ENCODE assay signal across 8 cellular contexts in genomic region chr1:208242829-208243521, GRCh38. TPM values are rescaled to one million over a fixed set of nuclear protein-coding genes. Genes with fewer than 3 reads are reported as not detected.
DNase-seq lines count a peak whose midpoint lies in the region; ATAC-seq and TF ChIP-seq lines count a peak whose summit lies in the region.

No MANE protein-coding gene starts in this region.

- H3K27me3 Mint-ChIP-seq in CD4-positive, alpha-beta memory T cell = peaks cover 13 to 17% of the 10 kb centered on the region in 2 donors

- peak overlapping the region; percentile 72 to 85 (median 83) for H3K4me3 Mint-ChIP-seq in CD4-positive, alpha-beta memory T cell

- TF ChIP-seq CTCF in GM20000 (IDR thresholded peaks at IDR 0.05; ENCODE audit: extremely low read depth, missing control alignments) = no peak

- H3K27ac ChIP-seq in CD4-positive, alpha-beta memory T cell (ENCODE audit: low read depth, low read length) = no peak overlapping the region
- H3K27ac ChIP-seq in angular gyrus (ENCODE audit: low read depth, low read length) = peak overlapping the region; percentile 79
- H3K27ac ChIP-seq in skin epidermis = peak overlapping the region in 19 of 21 experiments; percentile 28 to 94 (median 81)

- H3K4me3 ChIP-seq in CD4-positive, alpha-beta memory T cell (ENCODE audit: low read length in 2 of 2) = peak overlapping the region in 1 of 2 donors; percentile 58
- H3K4me3 ChIP-seq in iPS-15b (ENCODE audit: low read depth, low read length) (peak overlapping the region; percentile 78), skin epidermis (peak overlapping the region; percentile 42 to 86 (median 67))

- no peaks in the 10 kb centered on the region for H3K9me3 Mint-ChIP-seq in CD4-positive, alpha-beta memory T cell

- POLR2A ChIA-PET in CD4-positive, alpha-beta memory T cell (lab: Charles Lee; ENCODE audit: partially characterized antibody) = interaction anchor here (2.7 to 3.5 kb wide), 2 partner anchors 20 to 221 kb away, joined by 9 to 35 read pairs; no protein-coding TSS in a partner anchor

- no peaks in the 10 kb centered on the region for H3K9me3 ChIP-seq in CD4-positive, alpha-beta memory T cell (ENCODE audit: control insufficient read depth in 1 of 2, low read length in 2 of 2)
- no peaks in the 10 kb centered on the region for H3K9me3 ChIP-seq in iPS-15b (ENCODE audit: control insufficient read depth, insufficient read depth, low read length)

- H3K4me1 ChIP-seq in CD4-positive, alpha-beta memory T cell (ENCODE audit: insufficient read depth, low read length) = peaks cover 15% of the 10 kb centered on the region
- H3K4me1 ChIP-seq in iPS-15b (ENCODE audit: control insufficient read depth, insufficient read depth, low read length) = peaks cover 9% of the 10 kb centered on the region

- H3K27ac Mint-ChIP-seq in CD4-positive, alpha-beta memory T cell = peak overlapping the region in 3 of 7 donors; percentile 18 to 80 (median 29)

- H3K36me3 Mint-ChIP-seq in CD4-positive, alpha-beta memory T cell = no peaks in the 10 kb centered on the region

- peaks cover 13% of the 10 kb centered on the region for H3K27me3 ChIP-seq in CD4-positive, alpha-beta memory T cell (ENCODE audit: insufficient read depth, low read length)
- H3K27me3 ChIP-seq in iPS-15b (ENCODE audit: control insufficient read depth, insufficient read depth, low read length) = peaks cover 76% of the 10 kb centered on the region

- CTCF ChIA-PET in CD4-positive, alpha-beta memory T cell (lab: Charles Lee; ENCODE audit: partially characterized antibody) = interaction anchor here (1.6 to 11.2 kb wide), 3 partner anchors 10 to 218 kb away, joined by 3 to 234 read pairs (median 10); no protein-coding TSS in a partner anchor

- DNase-seq in CD4-positive, alpha-beta memory T cell = peak in 3 of 5 donors; percentile 8 to 18 (median 8)
- DNase-seq in HT-29 (ENCODE audit: low spot score) = peak; percentile 63
- no peak for DNase-seq in NCI-H2029 (lab: John Stamatoyannopoulos, UW)
- no peak for DNase-seq in GM20000 (ENCODE audit: low spot score)

- no peak for ATAC-seq in HG02642 (IDR thresholded peaks at IDR 0.05; ENCODE audit: poor library complexity, unreplicated experiment)

- intact Hi-C loops in CD4-positive, alpha-beta memory T cell (cut with micrococcal nuclease) = loop anchor here (10.0 kb wide), 1 partner anchor 418 kb away; no protein-coding TSS in a partner anchor

- peaks cover 6 to 18% (median 8%) of the 10 kb centered on the region in 4 donors for H3K4me1 Mint-ChIP-seq in CD4-positive, alpha-beta memory T cell

- H3K36me3 ChIP-seq in CD4-positive, alpha-beta memory T cell (ENCODE audit: insufficient read depth, low read length) = no peaks in the 10 kb centered on the region
- H3K36me3 ChIP-seq in iPS-15b (ENCODE audit: control insufficient read depth, insufficient read depth, low read length) = no peaks in the 10 kb centered on the region

- no peak overlapping the region for H3K9ac ChIP-seq in iPS-15b (ENCODE audit: low read depth, low read length)

RNA-seq across cellular contexts. Expression of gene PLXNA2, which starts 1.2 kb away (rescaled TPM):
- 1 to 10 TPM; 3.5 to 4.0 TPM for total RNA-seq in CD4-positive, alpha-beta memory T cell
- under 1 TPM; 0.10 to 0.11 TPM for polyA plus RNA-seq in CD4-positive, alpha-beta memory T cell
- 21.1 and 25.5 TPM in 2 replicates for total RNA-seq in HT-29 (2014; rRNA removed; shearing (Covaris generic))

Comparison
In these comparisons a context has a peak if more than half of its experiments do, and no peak if none do; other contexts are left out.
1. DNase-seq: peak in CD4-positive, alpha-beta memory T cell (3 of 5) and HT-29 (single experiment); none in NCI-H2029 (single experiment) and GM20000 (single experiment).